Comparison of ENCODE assay signal across 30 cellular contexts in genomic region chr15:24976932-24977331, GRCh38.
"Had no signal": no experiment of that assay in that cellular context is flagged by ENCODE, and none has a peak within 500 bp of the region (broad histone marks: within the 10 kb centered on the region; RNA-seq: fewer than 3 reads in every experiment).

No MANE protein-coding gene starts in this region.

- FAIRE-seq: endothelial cell of umbilical vein, keratinocyte, TTC549 had no signal

- H3K27ac ChIP-seq: body of pancreas, cardiac muscle cell, coronary artery, dorsolateral prefrontal cortex, gastroesophageal sphincter, hepatocyte, ovary, right atrium auricular region, tibial nerve, VCaP had no signal

- H3K27me3 ChIP-seq: body of pancreas, cardiac muscle cell, dorsolateral prefrontal cortex, gastroesophageal sphincter, hepatocyte, ovary, right atrium auricular region, tibial nerve had no signal

- DNase-seq: activated CD4-positive, alpha-beta T cell treated with anti-CD3 and anti-CD28 coated beads for 48 hours; activated CD4-positive, alpha-beta T cell treated with anti-CD3 and anti-CD28 coated beads, Interleukin-2, amount 50 U/mL, for 48 hours; activated CD8-positive, alpha-beta memory T cell treated with anti-CD3 and anti-CD28 coated beads for 24 hours; activated effector memory CD4-positive, alpha-beta T cell treated with Interleukin-2 at 50 U/mL for 16 hours; activated naive CD4-positive, alpha-beta T cell treated with Interleukin-2 at 50 U/mL for 16 hours; anterior cingulate cortex; body of pancreas; cerebellar nuclear complex; dorsolateral prefrontal cortex; effector memory CD4-positive, alpha-beta T cell; left cardiac atrium; left ventricle myocardium superior; mucosa of descending colon; ovary; stimulated activated naive CD4-positive, alpha-beta T cell treated with Interleukin-2 at 50 U/mL for 16 hours; T-helper 9 cell had no signal

- H3K4me2 ChIP-seq: hepatocyte had no signal

- H2AFZ ChIP-seq: hepatocyte had no signal

- H3K4me3 Mint-ChIP-seq: activated naive CD8-positive, alpha-beta T cell; natural killer cell treated with Interleukin-12 subunit alpha and Interleukin-12 subunit beta and Interleukin-15 and Interleukin-18, amount 100 ng/mL, for 72 hours; T-helper 1 cell treated with Interleukin-12 subunit alpha and Interleukin-12 subunit beta and Interleukin-4 antibody, amounts not matched to agents 30 μg/mL and 1 μg/mL, for 36 hours had no signal

- H3K4me3 ChIP-seq: body of pancreas, cardiac muscle cell, coronary artery, gastroesophageal sphincter, hepatocyte, mucosa of descending colon, ovary, right atrium auricular region, tibial nerve had no signal

- H3K27me3 Mint-ChIP-seq: activated naive CD8-positive, alpha-beta T cell; natural killer cell treated with Interleukin-12 subunit alpha and Interleukin-12 subunit beta and Interleukin-15 and Interleukin-18, amount 100 ng/mL, for 72 hours had no signal

- ATAC-seq: activated CD4-positive, CD25-positive, alpha-beta regulatory T cell treated with anti-CD3 and anti-CD28 coated beads, Interleukin-2, amount 50 U/mL, for 24 hours; body of pancreas; gastroesophageal sphincter; left cardiac atrium; left ventricle myocardium superior; mucosa of descending colon; natural killer cell treated with Interleukin-12 subunit alpha and Interleukin-12 subunit beta and Interleukin-15 and Interleukin-18, amount 100 ng/mL, for 72 hours had no signal

- H3K36me3 ChIP-seq: ovary had no signal

- H3K4me1 ChIP-seq: body of pancreas, gastroesophageal sphincter, right atrium auricular region, tibial nerve had no signal

- H3K27ac Mint-ChIP-seq: activated naive CD8-positive, alpha-beta T cell; natural killer cell treated with Interleukin-12 subunit alpha and Interleukin-12 subunit beta and Interleukin-15 and Interleukin-18, amount 100 ng/mL, for 72 hours; T-helper 1 cell treated with Interleukin-12 subunit alpha and Interleukin-12 subunit beta and Interleukin-4 antibody, amounts not matched to agents 30 μg/mL and 1 μg/mL, for 36 hours had no signal
